ENCODE assay signal across 8 cellular contexts in genomic region chr1:160618763-160619274, GRCh38. TPM values are rescaled to one million over a fixed set of nuclear protein-coding genes. Genes with fewer than 3 reads are reported as not detected.
DNase-seq lines count a peak whose midpoint lies in the region; ATAC-seq, FAIRE-seq and TF ChIP-seq lines count a peak whose summit lies in the region.

No MANE protein-coding gene starts in this region.

- H3K36me3 Mint-ChIP-seq in progenitor cell of endocrine pancreas (ENCODE audit: insufficient read depth) = no peaks in the 10 kb centered on the region

- no peaks in the 10 kb centered on the region for H4K20me1 ChIP-seq in K562 (replicated peaks; ENCODE audit: control insufficient read depth, insufficient read depth, low read length)

- no peak for TF ChIP-seq EP300 in K562 (IDR thresholded peaks at IDR 0.05; ENCODE audit: low read length)

- no peaks in the 10 kb centered on the region for H3K27me3 Mint-ChIP-seq in progenitor cell of endocrine pancreas

- POLR2A ChIA-PET in K562 (lab: Yijun Ruan, JAX) = interaction anchor here (0.9 to 1.7 kb wide), 3 partner anchors 9 to 21 kb away, joined by 3 to 4 read pairs (median 3); no protein-coding TSS in a partner anchor

- TF ChIP-seq POLR2A in K562 (conservative IDR thresholded peaks at IDR 0.05) = no peak

- TF ChIP-seq CTCF in K562 (IDR thresholded peaks at IDR 0.05 in 2 of 3, conservative IDR thresholded peaks at IDR 0.05 in 1 of 3; ENCODE audit: insufficient read depth in 2 of 3, low read depth in 1 of 3, low read length in 3 of 3) = peak; percentile 54 to 66 (median 64)
- TF ChIP-seq CTCF in progenitor cell of endocrine pancreas (IDR thresholded peaks at IDR 0.05; ENCODE audit: unreplicated experiment) = peak; percentile 40

- H3K4me3 ChIP-seq in K562 = no peak overlapping the region

- peak; percentile 30 for DNase-seq in SIG-M5 treated with dmso at 0.1 percent for 504 hours (lab: John Stamatoyannopoulos, UW; ENCODE audit: unreplicated experiment)
- DNase-seq in SIG-M5 (lab: John Stamatoyannopoulos, UW) = no peak
- peak; percentile 26 for DNase-seq in NCI-H460 (ENCODE audit: extremely low read depth, low read depth)
- DNase-seq in K562 (ENCODE audit: extremely low read depth in 1 of 4, low spot score in 3 of 4) = peak; percentile 33 to 51 (median 44)
- DNase-seq in progenitor cell of endocrine pancreas (ENCODE audit: low spot score, unreplicated experiment) = no peak

- 0 out of 2 replicates have a peak, but pooled peaks cover 3% of the 10 kb centered on the region for H3K9me3 ChIP-seq in K562 (replicated peaks; ENCODE audit: control insufficient read depth, insufficient read depth, low read depth, low read length)

- no peaks in the 10 kb centered on the region for H3K9me1 ChIP-seq in K562 (ENCODE audit: control insufficient read depth, insufficient read depth, low read length)

- in situ Hi-C loops in K562 (cut with MboI) = no loop called here

- H3K4me3 Mint-ChIP-seq in progenitor cell of endocrine pancreas (ENCODE audit: low read depth) = no peak overlapping the region

- H3K4me1 Mint-ChIP-seq in progenitor cell of endocrine pancreas (ENCODE audit: low read depth) = no peaks in the 10 kb centered on the region

- ATAC-seq in K562 = peak; percentile 70
- no peak for ATAC-seq in HG02588 (IDR thresholded peaks at IDR 0.05; ENCODE audit: unreplicated experiment)
- no peak for ATAC-seq in HG03159 (IDR thresholded peaks at IDR 0.05; ENCODE audit: unreplicated experiment)
- no peak for ATAC-seq in HG03565 (IDR thresholded peaks at IDR 0.05; ENCODE audit: unreplicated experiment)

- FAIRE-seq in K562 (lab: Jason Lieb, UNC) = no peak

- 24% methylated on average over 3 of the region's 3 CpGs for WGBS in K562 (ENCODE audit: insufficient coverage, low coverage, missing lambda C conversion rate)

- no peak overlapping the region for H3K27ac Mint-ChIP-seq in progenitor cell of endocrine pancreas

- CTCF ChIA-PET in K562 (lab: Yijun Ruan, JAX; ENCODE audit: low intra/inter-chr PET ratio) = no interaction called here

- no peaks in the 10 kb centered on the region for H3K36me3 ChIP-seq in K562 (ENCODE audit: control insufficient read depth, insufficient read depth, low read length)

- no peaks in the 10 kb centered on the region for H3K27me3 ChIP-seq in K562 (ENCODE audit: control insufficient read depth in 2 of 2, insufficient read depth in 2 of 2, low read length in 2 of 2)

- intact Hi-C loops in K562 (cut with micrococcal nuclease) = loop anchor here (2.0 kb wide), 1 partner anchor 56 kb away; no protein-coding TSS in a partner anchor

- no TSS peak for BruUV-seq in K562 (replicated peaks; lab: Mats Ljungman, UMichigan)

- H3K9me3 Mint-ChIP-seq in progenitor cell of endocrine pancreas (ENCODE audit: low read depth) = peaks cover 5% of the 10 kb centered on the region

- H3K4me1 ChIP-seq in K562 (replicated peaks in 1 of 2; ENCODE audit: control insufficient read depth in 2 of 2, insufficient read depth in 2 of 2, low read length in 2 of 2) = peaks cover 0 to 2% of the 10 kb centered on the region in 2 experiments; a peak in 3 of 5 replicates

- no peak overlapping the region for H3K27ac ChIP-seq in K562 (ENCODE audit: extremely low read depth, low read depth, low read length)

- H3K79me2 ChIP-seq in K562 (ENCODE audit: control insufficient read depth, insufficient read depth, low read length) = no peaks in the 10 kb centered on the region

- TF ChIP-seq RAD21 in K562 (CRISPR knock-in tag; conservative IDR thresholded peaks at IDR 0.05 in 1 of 2, IDR thresholded peaks at IDR 0.05 in 1 of 2) = peak in 1 of 2 experiments; percentile 52; a peak in 2 of 4 replicates

- no peak overlapping the region; the same call in 1 of the 2 replicates for H3K4me2 ChIP-seq in K562 (ENCODE audit: insufficient read depth, low read length)

- H2AFZ ChIP-seq in K562 (ENCODE audit: low read depth, low read length) = peak overlapping the region; percentile 78

- no peak overlapping the region for H3K9ac ChIP-seq in K562 (ENCODE audit: insufficient read depth in 1 of 2, low read depth in 2 of 2, low read length in 2 of 2)

TF ChIP-seq in K562, 482 proteins besides CTCF, POLR2A, EP300 and RAD21 (continues in another document):
- TF ChIP-seq KLF16 (IDR thresholded peaks at IDR 0.05) (peak; percentile 9; the same call in 1 of the 2 replicates), CC2D1A (IDR thresholded peaks at IDR 0.05) (peak; percentile 93), CEBPG (CRISPR knock-in tag; IDR thresholded peaks at IDR 0.05) (no peak), CEBPG (tag; conservative IDR thresholded peaks at IDR 0.05 in 1 of 2, IDR thresholded peaks at IDR 0.05 in 1 of 2) (no peak), ZNF408 (CRISPR knock-in tag; IDR thresholded peaks at IDR 0.05; ENCODE audit: low read depth) (no peak), FOXM1 (IDR thresholded peaks at IDR 0.05; ENCODE audit: low read depth) (peak; percentile 70), FOXM1 (CRISPR knock-in tag; IDR thresholded peaks at IDR 0.05; ENCODE audit: low read depth) (no peak), HDAC6 (IDR thresholded peaks at IDR 0.05; ENCODE audit: low read depth, low read length) (no peak), NR0B1 (IDR thresholded peaks at IDR 0.05; ENCODE audit: partially characterized antibody) (no peak), TFAM (CRISPR knock-in tag; conservative IDR thresholded peaks at IDR 0.05) (no peak), NFIC (IDR thresholded peaks at IDR 0.05) (no peak), MCM3 (IDR thresholded peaks at IDR 0.05) (no peak), CBX1 (IDR thresholded peaks at IDR 0.05; ENCODE audit: low read depth) (peak; percentile 31; the same call in 1 of the 2 replicates), KDM1A (IDR thresholded peaks at IDR 0.05) (no peak)

RNA-seq across cellular contexts. Expression of gene SLAMF1, which starts 28.0 kb away (rescaled TPM):
- total RNA-seq in NCI-H460 (2014; rRNA removed; shearing (Covaris generic)) = not detected in 2 replicates
- not detected in 2 replicates for polyA plus RNA-seq in NCI-H460 (2014; cell fraction: nucleus; rRNA removed)
- not detected in 2 replicates for total RNA-seq in K562 (2011; cell fraction: chromatin; rRNA removed; ENCODE audit: low replicate concordance)
- not detected in 2 replicates for total RNA-seq in K562 (2011; cell fraction: nucleolus; rRNA removed)
- not detected in 2 replicates for total RNA-seq in K562 (2011; cell fraction: nucleoplasm; rRNA removed)
- total RNA-seq in K562 (2014; rRNA removed) (not detected in 2 replicates), K562 (2014; rRNA removed; fragmentation: Illumina TruSeq; extraction: Trizol) (not detected in 2 replicates), K562 (2015; rRNA removed; fragmentation: Illumina TruSeq; extraction: Trizol) (0.04 and 0.15 TPM in 2 replicates), K562 (2021) (0.11 and 0.22 TPM in 2 replicates), progenitor cell of endocrine pancreas (not detected in 2 replicates)
- polyA plus RNA-seq in K562 (2011; rRNA removed) (not detected in 2 replicates), K562 (2014; fragmentation: Illumina TruSeq; extraction: Trizol) (0.08 TPM in 1 of 2 replicates, not detected in the other), K562 (2014; fragmentation: Nextera tagmentation; extraction: Ambion mirVana) (under 1 TPM; 0.04 to 0.13 TPM), K562 (2014; rRNA removed) (0.17 TPM in 1 of 2 replicates, not detected in the other)
- not detected in 2 replicates for polyA plus RNA-seq in K562 (2011; cell fraction: cytosol; rRNA removed)
- polyA plus RNA-seq in K562 (2011; cell fraction: nucleus; rRNA removed) = not detected in 2 replicates
- polyA plus RNA-seq in K562 (2012) = 0.10 and 0.66 TPM in 2 replicates
- not detected in 2 replicates for polyA minus RNA-seq in K562 (2011; rRNA and poly(A)+ RNA removed)
- polyA minus RNA-seq in K562 (2011; cell fraction: cytosol; rRNA and poly(A)+ RNA removed) = not detected in 2 replicates
- polyA minus RNA-seq in K562 (2011; cell fraction: nucleus; rRNA and poly(A)+ RNA removed) = not detected in 2 replicates

RNA-seq across cellular contexts. Expression of gene CD84, which starts 39.5 kb away (rescaled TPM):
- total RNA-seq in NCI-H460 (2014; rRNA removed; shearing (Covaris generic)) = not detected in 2 replicates
- not detected in 2 replicates for polyA plus RNA-seq in NCI-H460 (2014; cell fraction: nucleus; rRNA removed)
- total RNA-seq in K562 (2011; cell fraction: chromatin; rRNA removed; ENCODE audit: low replicate concordance) = 3.9 and 4.7 TPM in 2 replicates
- total RNA-seq in K562 (2011; cell fraction: nucleolus; rRNA removed) = 1.5 and 2.4 TPM in 2 replicates
- 2.9 and 3.3 TPM in 2 replicates for total RNA-seq in K562 (2011; cell fraction: nucleoplasm; rRNA removed)
- 0.82 and 1.4 TPM in 2 replicates for total RNA-seq in K562 (2014; rRNA removed)
- total RNA-seq in K562 (2014; rRNA removed; fragmentation: Illumina TruSeq; extraction: Trizol) = 2.2 and 2.5 TPM in 2 replicates
- 6.8 TPM in 2 replicates for total RNA-seq in K562 (2015; rRNA removed; fragmentation: Illumina TruSeq; extraction: Trizol)
- 1.9 and 2.5 TPM in 2 replicates for total RNA-seq in K562 (2021)
- polyA plus RNA-seq in K562 (2011; rRNA removed) = 2.0 and 7.3 TPM in 2 replicates
- polyA plus RNA-seq in K562 (2011; cell fraction: cytosol; rRNA removed) = 0.37 and 4.0 TPM in 2 replicates
- 2.0 and 6.2 TPM in 2 replicates for polyA plus RNA-seq in K562 (2011; cell fraction: nucleus; rRNA removed)
- polyA plus RNA-seq in K562 (2012) = 3.1 and 5.8 TPM in 2 replicates
- 3.1 and 3.5 TPM in 2 replicates for polyA plus RNA-seq in K562 (2014; fragmentation: Illumina TruSeq; extraction: Trizol)
- 1 to 10 TPM; 1.0 to 1.5 TPM for polyA plus RNA-seq in K562 (2014; fragmentation: Nextera tagmentation; extraction: Ambion mirVana)
- 1.6 and 1.8 TPM in 2 replicates for polyA plus RNA-seq in K562 (2014; rRNA removed)
- polyA minus RNA-seq in K562 (2011; rRNA and poly(A)+ RNA removed) = 3.3 and 12.3 TPM in 2 replicates
- 0.48 and 1.8 TPM in 2 replicates for polyA minus RNA-seq in K562 (2011; cell fraction: cytosol; rRNA and poly(A)+ RNA removed)
- polyA minus RNA-seq in K562 (2011; cell fraction: nucleus; rRNA and poly(A)+ RNA removed) = 0.94 and 7.8 TPM in 2 replicates
- total RNA-seq in progenitor cell of endocrine pancreas = not detected in 2 replicates

Comparison
In these comparisons a context has a peak if more than half of its experiments do, and no peak if none do; other contexts are left out.
1. DNase-seq: peak in SIG-M5 treated with dmso at 0.1 percent for 504 hours (single experiment), NCI-H460 (single experiment) and K562 (4 of 4); none in SIG-M5 (single experiment) and progenitor cell of endocrine pancreas (single experiment).